1 cellular context compared by ENCODE assay signal in the genomic region with DNA sequence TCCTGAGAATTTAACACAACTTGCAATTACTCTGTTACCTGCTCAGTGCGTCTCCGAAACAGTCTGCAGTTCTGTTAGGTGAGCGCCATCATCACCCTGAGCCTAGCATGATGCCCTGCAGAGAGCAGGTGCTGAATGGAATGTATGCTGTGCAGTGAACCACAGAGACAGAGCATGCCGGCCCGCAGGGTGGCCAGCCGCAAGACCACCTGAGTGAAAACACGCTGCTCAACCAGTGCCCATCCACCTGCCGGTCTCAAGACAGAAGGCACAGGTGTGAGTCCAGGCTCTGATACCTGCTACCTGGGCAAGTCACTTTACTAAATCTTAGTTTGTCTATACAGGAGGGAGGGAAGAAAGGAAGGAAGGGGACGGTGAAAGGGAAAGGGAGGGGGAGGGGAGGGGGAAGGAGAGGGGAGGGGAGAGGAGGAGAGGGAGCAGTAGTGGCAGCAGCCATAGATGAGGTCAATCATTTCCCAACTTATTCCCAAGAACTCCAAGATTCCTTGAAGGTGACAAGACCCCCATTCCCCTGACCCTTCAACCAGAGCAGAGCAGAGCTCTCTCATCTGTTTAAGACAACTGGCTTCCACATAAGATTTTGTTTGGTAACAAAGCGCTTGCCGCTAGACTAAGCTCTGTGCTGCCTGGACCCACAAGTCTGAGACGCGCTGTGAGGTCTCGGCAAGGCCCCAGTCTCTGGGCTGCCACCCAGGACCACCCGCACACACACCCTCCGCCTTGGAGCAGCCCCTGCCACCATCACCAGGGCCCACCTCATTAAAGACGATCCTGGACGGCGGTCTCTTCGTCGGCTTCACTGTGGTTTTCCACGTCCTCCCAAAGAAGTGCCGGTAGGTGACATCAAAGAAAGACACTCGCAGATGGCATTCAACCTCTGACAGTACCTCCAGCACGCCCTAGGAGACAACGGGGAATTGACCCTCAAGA.
TF ChIP-seq lines count a peak whose summit lies in the region.

No MANE protein-coding gene starts in this region.

TF ChIP-seq in A549, 52 proteins besides CTCF, POLR2A, EP300 and RAD21 (continued from another document):
- TF ChIP-seq, protein P1, sequence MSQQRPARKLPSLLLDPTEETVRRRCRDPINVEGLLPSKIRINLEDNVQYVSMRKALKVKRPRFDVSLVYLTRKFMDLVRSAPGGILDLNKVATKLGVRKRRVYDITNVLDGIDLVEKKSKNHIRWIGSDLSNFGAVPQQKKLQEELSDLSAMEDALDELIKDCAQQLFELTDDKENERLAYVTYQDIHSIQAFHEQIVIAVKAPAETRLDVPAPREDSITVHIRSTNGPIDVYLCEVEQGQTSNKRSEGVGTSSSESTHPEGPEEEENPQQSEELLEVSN (IDR thresholded peaks at IDR 0.05; ENCODE audit: borderline replicate concordance, low read depth) = no peak
- no peak for TF ChIP-seq HOXA7 (CRISPR knock-in tag; IDR thresholded peaks at IDR 0.05)
- TF ChIP-seq HDAC2 (IDR thresholded peaks at IDR 0.05) = no peak
